26 cellular contexts compared by ENCODE assay signal in genomic region chr10:128512767-128513166, GRCh38.
"Had no signal": no experiment of that assay in that cellular context is flagged by ENCODE, and none has a peak within 500 bp of the region (broad histone marks: within the 10 kb centered on the region; RNA-seq: fewer than 3 reads in every experiment).

No MANE protein-coding gene starts in this region.

- H3K27me3 ChIP-seq: esophagus squamous epithelium, gastrocnemius medialis, left lung had no signal

- FAIRE-seq: colon, islet of Langerhans, keratinocyte had no signal

- H3K27ac Mint-ChIP-seq: mesothelial cell of epicardium had no signal

- DNase-seq: dermis blood vessel endothelial cell; dorsolateral prefrontal cortex; effector CD4-positive, alpha-beta T cell; effector memory CD4-positive, alpha-beta T cell; erythroblast; esophagus squamous epithelium; foreskin fibroblast; foreskin melanocyte; gastrocnemius medialis; glutamatergic neuron; head of caudate nucleus; heart right ventricle; hippocampal formation; left cardiac atrium; left lung; left ventricle myocardium superior; lower lobe of right lung; mesenchymal stem cell; mucosa of descending colon had no signal

- H3K36me3 ChIP-seq: esophagus squamous epithelium, gastrocnemius medialis, heart right ventricle, left lung, lower lobe of right lung had no signal

- H3K4me3 Mint-ChIP-seq: mesothelial cell of epicardium had no signal

- H3K4me1 ChIP-seq: esophagus squamous epithelium, gastrocnemius medialis, heart right ventricle, left lung, lower lobe of right lung had no signal

- H3K4me3 ChIP-seq: coronary artery, dorsolateral prefrontal cortex, esophagus squamous epithelium, gastrocnemius medialis, heart right ventricle, left lung, lower lobe of right lung, mucosa of descending colon had no signal

- ATAC-seq: esophagus mucosa, gastrocnemius medialis, heart right ventricle, left cardiac atrium, left lung, left ventricle myocardium superior, mucosa of descending colon had no signal

- H3K9me3 ChIP-seq: esophagus squamous epithelium, gastrocnemius medialis, heart right ventricle, left lung, lower lobe of right lung, mucosa of descending colon had no signal

- H3K27ac ChIP-seq: coronary artery, dorsolateral prefrontal cortex, epithelial cell of prostate, esophagus squamous epithelium, gastrocnemius medialis, heart right ventricle, left lung, lower lobe of right lung had no signal
